8 cellular contexts compared by ENCODE assay signal in the genomic region with DNA sequence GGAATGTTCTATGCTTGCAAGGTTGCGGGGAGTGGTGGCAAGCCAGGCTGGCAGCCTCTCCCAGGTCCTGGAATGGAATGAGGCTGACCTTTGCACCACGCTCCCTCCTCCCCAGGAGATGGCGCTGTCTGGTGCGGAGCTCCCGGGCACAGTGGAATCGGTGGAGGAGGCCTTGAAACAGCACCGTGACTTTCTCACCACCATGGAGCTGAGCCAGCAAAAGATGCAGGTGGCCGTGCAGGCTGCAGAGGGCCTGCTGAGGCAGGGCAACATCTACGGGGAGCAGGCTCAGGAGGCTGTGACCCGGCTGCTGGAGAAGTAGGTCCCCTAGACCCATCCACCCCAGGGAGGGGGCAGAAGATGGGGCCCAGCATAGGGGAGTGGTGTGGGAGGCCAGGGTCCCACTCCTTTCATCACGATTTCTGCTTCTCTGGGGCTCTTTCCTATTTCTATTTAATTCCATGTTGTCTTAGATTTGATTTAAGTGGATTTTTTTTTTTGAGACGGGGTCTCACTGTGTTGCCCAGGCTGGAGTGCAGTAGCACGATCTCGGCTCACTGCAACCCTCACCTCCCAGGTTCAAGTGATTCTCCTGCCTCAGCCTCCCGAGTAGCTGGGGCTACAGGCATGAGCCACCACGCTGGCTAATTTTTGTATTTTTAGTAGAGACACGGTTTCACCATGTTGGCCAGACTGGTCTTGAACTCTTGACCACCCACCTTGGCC. TPM values are rescaled to one million over a fixed set of nuclear protein-coding genes. Genes with fewer than 3 reads are reported as not detected.
DNase-seq lines count a peak whose midpoint lies in the region; ATAC-seq and TF ChIP-seq lines count a peak whose summit lies in the region.

No MANE protein-coding gene starts in this region.

- POLR2A ChIA-PET in CD4-positive, alpha-beta T cell (lab: Charles Lee) = no interaction called here
- POLR2A ChIA-PET in activated CD8-positive, alpha-beta T cell treated with anti-CD3 and anti-CD28 coated beads for 36 hours (lab: Charles Lee) = no interaction called here

- H3K4me1 Mint-ChIP-seq in CD4-positive, alpha-beta T cell (ENCODE audit: low read depth) = no peaks in the 10 kb centered on the region
- H3K4me1 Mint-ChIP-seq in HFFc6 (ENCODE audit: low read depth) = no peaks in the 10 kb centered on the region
- no peaks in the 10 kb centered on the region for H3K4me1 Mint-ChIP-seq in activated CD8-positive, alpha-beta T cell treated with anti-CD3 and anti-CD28 coated beads for 36 hours (ENCODE audit: low read depth)

- peak in 5 of 10 experiments; percentile 9 to 31 (median 24) for DNase-seq in CD4-positive, alpha-beta T cell
- peak; percentile 32 for DNase-seq in HFFc6
- peak; percentile 62 for DNase-seq in NCI-H774 (lab: John Stamatoyannopoulos, UW)
- DNase-seq in activated CD8-positive, alpha-beta T cell treated with anti-CD3 and anti-CD28 coated beads for 36 hours = peak; percentile 67
- no peak for DNase-seq in esophagus muscularis mucosa (ENCODE audit: extremely low spot score)
- DNase-seq in neuronal stem cell (ENCODE audit: low spot score) = peak; percentile 56
- DNase-seq in Ammon's horn (ENCODE audit: low spot score) = no peak
- no peak for DNase-seq in midbrain (lab: John Stamatoyannopoulos, UW)

- ATAC-seq in CD4-positive, alpha-beta T cell (ENCODE audit: poor library complexity) = peak; percentile 65
- ATAC-seq in activated CD8-positive, alpha-beta T cell treated with anti-CD3 and anti-CD28 coated beads for 36 hours = peak; percentile 87

- CTCF ChIA-PET in CD4-positive, alpha-beta T cell (lab: Charles Lee) = interaction anchor here (0.9 kb wide), 2 partner anchors 82 to 103 kb away, joined by 3 to 5 read pairs; no protein-coding TSS in a partner anchor
- CTCF ChIA-PET in activated CD8-positive, alpha-beta T cell treated with anti-CD3 and anti-CD28 coated beads for 36 hours (lab: Charles Lee) = interaction anchor here (0.6 to 1.9 kb wide), 16 partner anchors 8 to 314 kb away, joined by 3 to 10 read pairs (median 4); no protein-coding TSS in a partner anchor

- H2BK15ac ChIP-seq in neuronal stem cell (ENCODE audit: low read length) = no peak overlapping the region

- no peak overlapping the region for H4K8ac ChIP-seq in neuronal stem cell (ENCODE audit: low read depth, low read length)

- intact Hi-C loops in CD4-positive, alpha-beta T cell (cut with DNase I, micrococcal nuclease) = loop anchor here in 1 of 2 experiments (2.0 to 5.0 kb wide), 2 partner anchors 103 to 216 kb away; no protein-coding TSS in a partner anchor
- intact Hi-C loops in activated CD8-positive, alpha-beta T cell treated with anti-CD3 and anti-CD28 coated beads for 36 hours (cut with micrococcal nuclease) = loop anchor here (10.0 kb wide), 1 partner anchor 219 kb away; no protein-coding TSS in a partner anchor
- intact Hi-C loops in esophagus muscularis mucosa (cut with DNase I) = no loop called here

- H3K27ac Mint-ChIP-seq in CD4-positive, alpha-beta T cell = no peak overlapping the region
- no peak overlapping the region for H3K27ac Mint-ChIP-seq in HFFc6
- no peak overlapping the region for H3K27ac Mint-ChIP-seq in activated CD8-positive, alpha-beta T cell treated with anti-CD3 and anti-CD28 coated beads for 36 hours

- TF ChIP-seq POLR2A in esophagus muscularis mucosa (IDR thresholded peaks at IDR 0.05; ENCODE audit: low read depth) = no peak

- no peak overlapping the region for H3K27ac ChIP-seq in CD4-positive, alpha-beta T cell (ENCODE audit: low read depth, low read length)
- H3K27ac ChIP-seq in esophagus muscularis mucosa (replicated peaks in 1 of 4) (no peak overlapping the region), neuronal stem cell (replicated peaks; ENCODE audit: low read length) (no peak overlapping the region)

- H3K36me3 ChIP-seq in esophagus muscularis mucosa (no peaks in the 10 kb centered on the region), neuronal stem cell (replicated peaks in 1 of 2; ENCODE audit: control insufficient read depth in 2 of 2, insufficient read depth in 2 of 2, low read length in 2 of 2) (no peaks in the 10 kb centered on the region)

- H3K4me2 ChIP-seq in neuronal stem cell (ENCODE audit: insufficient read depth, low read length, poor library complexity, severe bottlenecking) = no peak overlapping the region

- no peak overlapping the region for H2BK120ac ChIP-seq in neuronal stem cell (ENCODE audit: low read depth, low read length)

- no peaks in the 10 kb centered on the region for H3K79me1 ChIP-seq in neuronal stem cell (ENCODE audit: low read depth, low read length)

- TF ChIP-seq EP300 in esophagus muscularis mucosa (IDR thresholded peaks at IDR 0.05) = no peak

- no peaks in the 10 kb centered on the region for H3K36me3 Mint-ChIP-seq in CD4-positive, alpha-beta T cell (ENCODE audit: low read depth)
- H3K36me3 Mint-ChIP-seq in HFFc6 (ENCODE audit: low read depth) = no peaks in the 10 kb centered on the region
- H3K36me3 Mint-ChIP-seq in activated CD8-positive, alpha-beta T cell treated with anti-CD3 and anti-CD28 coated beads for 36 hours (ENCODE audit: low read depth) = no peaks in the 10 kb centered on the region

- no peak overlapping the region for H2AK5ac ChIP-seq in neuronal stem cell (ENCODE audit: low read depth, low read length)

- H3K4me3 ChIP-seq in esophagus muscularis mucosa (no peak overlapping the region), neuronal stem cell (ENCODE audit: low read length in 2 of 2) (no peak overlapping the region)

- H3K14ac ChIP-seq in neuronal stem cell (ENCODE audit: low read length) = no peak overlapping the region

- H3K9me3 ChIP-seq in CD4-positive, alpha-beta T cell (ENCODE audit: control insufficient read depth, low read length) = no peaks in the 10 kb centered on the region
- no peaks in the 10 kb centered on the region for H3K9me3 ChIP-seq in esophagus muscularis mucosa
- peaks cover 0 to 5% of the 10 kb centered on the region in 2 donors for H3K9me3 ChIP-seq in neuronal stem cell (replicated peaks in 1 of 2; ENCODE audit: control insufficient read depth in 2 of 2, insufficient read depth in 1 of 2, low read depth in 1 of 2, low read length in 2 of 2)

- H3K23ac ChIP-seq in neuronal stem cell (ENCODE audit: low read depth, low read length, poor library complexity) = no peak overlapping the region

- no peak overlapping the region for H4K91ac ChIP-seq in neuronal stem cell (ENCODE audit: low read depth, low read length, poor library complexity)

- TF ChIP-seq CTCF in CD4-positive, alpha-beta T cell (IDR thresholded peaks at IDR 0.05) = no peak
- TF ChIP-seq CTCF in HFFc6 (IDR thresholded peaks at IDR 0.05) (peak; percentile 81), esophagus muscularis mucosa (IDR thresholded peaks at IDR 0.05) (peak in 2 of 3 experiments; percentile 17 to 39)
- peak; percentile 74 for TF ChIP-seq CTCF in activated CD8-positive, alpha-beta T cell treated with anti-CD3 and anti-CD28 coated beads for 36 hours (IDR thresholded peaks at IDR 0.05)

- H3K9ac ChIP-seq in neuronal stem cell (ENCODE audit: low read depth, low read length, poor library complexity) = peak overlapping the region; percentile 38

- H3K4ac ChIP-seq in neuronal stem cell (ENCODE audit: low read length) = no peak overlapping the region

- H2BK5ac ChIP-seq in neuronal stem cell (ENCODE audit: low read length) = no peak overlapping the region

- H3K4me1 ChIP-seq in esophagus muscularis mucosa (peaks cover 0 to 11% (median 7%) of the 10 kb centered on the region in 4 donors), neuronal stem cell (ENCODE audit: control insufficient read depth in 2 of 2, insufficient read depth in 1 of 2, low read depth in 1 of 2, low read length in 2 of 2) (peaks cover 0 to 2% of the 10 kb centered on the region in 2 donors)

- no peak overlapping the region for H3K4me3 Mint-ChIP-seq in CD4-positive, alpha-beta T cell
- no peak overlapping the region for H3K4me3 Mint-ChIP-seq in HFFc6
- H3K4me3 Mint-ChIP-seq in activated CD8-positive, alpha-beta T cell treated with anti-CD3 and anti-CD28 coated beads for 36 hours = no peak overlapping the region

- H3K9me3 Mint-ChIP-seq in CD4-positive, alpha-beta T cell = no peaks in the 10 kb centered on the region
- no peaks in the 10 kb centered on the region for H3K9me3 Mint-ChIP-seq in HFFc6
- H3K9me3 Mint-ChIP-seq in activated CD8-positive, alpha-beta T cell treated with anti-CD3 and anti-CD28 coated beads for 36 hours = no peaks in the 10 kb centered on the region

- 66% methylated on average over 15 of the region's 17 CpGs for WGBS in esophagus muscularis mucosa
- no CpG with 5 or more reads among the region's 17 CpGs for WGBS in neuronal stem cell (ENCODE audit: extremely low coverage in 2 of 2, insufficient read length in 2 of 2, insufficient replicate concordance in 1 of 2), 2 donors

- H3K27me3 Mint-ChIP-seq in CD4-positive, alpha-beta T cell = peaks cover 24% of the 10 kb centered on the region
- peaks cover 18% of the 10 kb centered on the region for H3K27me3 Mint-ChIP-seq in HFFc6 (ENCODE audit: insufficient read depth)
- H3K27me3 Mint-ChIP-seq in activated CD8-positive, alpha-beta T cell treated with anti-CD3 and anti-CD28 coated beads for 36 hours = peaks cover 16% of the 10 kb centered on the region

- H3K18ac ChIP-seq in neuronal stem cell (ENCODE audit: low read length) = peak overlapping the region; percentile 96

- no peak overlapping the region for H2BK12ac ChIP-seq in neuronal stem cell (ENCODE audit: low read length)

- peaks cover 13% of the 10 kb centered on the region for H3K27me3 ChIP-seq in CD4-positive, alpha-beta T cell (ENCODE audit: control insufficient read depth, insufficient read depth, low read length)
- H3K27me3 ChIP-seq in esophagus muscularis mucosa (peaks cover 0 to 22% (median 3%) of the 10 kb centered on the region in 4 donors), neuronal stem cell (ENCODE audit: control insufficient read depth in 3 of 3, insufficient read depth in 3 of 3, low read depth in 1 of 3, low read length in 3 of 3) (peaks cover 8 to 28% (median 27%) of the 10 kb centered on the region in 3 experiments)

- peak overlapping the region; percentile 84 for H2AFZ ChIP-seq in neuronal stem cell (ENCODE audit: low read length)

RNA-seq across cellular contexts. Expression of a gene that starts 53.2 kb away (rescaled TPM):
- total RNA-seq in CD4-positive, alpha-beta T cell = 10 to 100 TPM; 82.5 to 92.9 TPM
- 10 to 100 TPM; 58.5 to 95.2 (median 83.0) TPM for total RNA-seq in HFFc6 (2021; fragmentation: NEBNext Ultra II Directional; extraction: Animal tissue kit (Norgen Biotek cat#: 25700))
- total RNA-seq in activated CD8-positive, alpha-beta T cell treated with anti-CD3 and anti-CD28 coated beads for 36 hours = 10 to 100 TPM; 82.8 to 89.3 TPM
- total RNA-seq in esophagus muscularis mucosa = 10 to 100 TPM; 39.5 to 82.7 (median 52.7) TPM
- 71.5 TPM for polyA plus RNA-seq in neuronal stem cell (2013, experiment 1 of 2)
- 74.4 TPM for polyA plus RNA-seq in neuronal stem cell (2013, experiment 2 of 2)

RNA-seq across cellular contexts. Expression of a gene that starts 56.7 kb away (rescaled TPM):
- under 1 TPM; 0.59 to 0.88 TPM for total RNA-seq in CD4-positive, alpha-beta T cell
- total RNA-seq in HFFc6 (2021; fragmentation: NEBNext Ultra II Directional; extraction: Animal tissue kit (Norgen Biotek cat#: 25700)) = under 1 TPM; 0.17 to 0.96 (median 0.54) TPM
- total RNA-seq in activated CD8-positive, alpha-beta T cell treated with anti-CD3 and anti-CD28 coated beads for 36 hours = 1 to 10 TPM; 1.3 to 2.3 TPM
- total RNA-seq in esophagus muscularis mucosa = 1 to 10 TPM; 2.1 to 6.4 (median 5.8) TPM
- polyA plus RNA-seq in neuronal stem cell (2013, experiment 1 of 2) = 1.4 TPM
- 2.0 TPM for polyA plus RNA-seq in neuronal stem cell (2013, experiment 2 of 2)

RNA-seq across cellular contexts. Expression of a gene that starts 57.9 kb away (rescaled TPM):
- total RNA-seq in CD4-positive, alpha-beta T cell = 1 to 10 TPM; 4.3 to 5.2 TPM
- total RNA-seq in HFFc6 (2021; fragmentation: NEBNext Ultra II Directional; extraction: Animal tissue kit (Norgen Biotek cat#: 25700)) = 10 to 100 TPM; 35.3 to 55.7 (median 52.5) TPM
- 10 to 100 TPM; 21.2 to 21.7 TPM for total RNA-seq in activated CD8-positive, alpha-beta T cell treated with anti-CD3 and anti-CD28 coated beads for 36 hours
- 100 to 1,000 TPM; 159 to 223 (median 194) TPM for total RNA-seq in esophagus muscularis mucosa
- polyA plus RNA-seq in neuronal stem cell (2013, experiment 1 of 2) = 25.7 TPM
- 25.5 TPM for polyA plus RNA-seq in neuronal stem cell (2013, experiment 2 of 2)

Comparison
In these comparisons a context has a peak if more than half of its experiments do, and no peak if none do; other contexts are left out.
1. DNase-seq: peak in HFFc6 (single experiment), NCI-H774 (single experiment), activated CD8-positive, alpha-beta T cell treated with anti-CD3 and anti-CD28 coated beads for 36 hours (single experiment) and neuronal stem cell (single experiment); none in esophagus muscularis mucosa (single experiment), Ammon's horn (single experiment) and midbrain (single experiment).